Comparison of ENCODE assay signal across 9 cellular contexts in the genomic region with DNA sequence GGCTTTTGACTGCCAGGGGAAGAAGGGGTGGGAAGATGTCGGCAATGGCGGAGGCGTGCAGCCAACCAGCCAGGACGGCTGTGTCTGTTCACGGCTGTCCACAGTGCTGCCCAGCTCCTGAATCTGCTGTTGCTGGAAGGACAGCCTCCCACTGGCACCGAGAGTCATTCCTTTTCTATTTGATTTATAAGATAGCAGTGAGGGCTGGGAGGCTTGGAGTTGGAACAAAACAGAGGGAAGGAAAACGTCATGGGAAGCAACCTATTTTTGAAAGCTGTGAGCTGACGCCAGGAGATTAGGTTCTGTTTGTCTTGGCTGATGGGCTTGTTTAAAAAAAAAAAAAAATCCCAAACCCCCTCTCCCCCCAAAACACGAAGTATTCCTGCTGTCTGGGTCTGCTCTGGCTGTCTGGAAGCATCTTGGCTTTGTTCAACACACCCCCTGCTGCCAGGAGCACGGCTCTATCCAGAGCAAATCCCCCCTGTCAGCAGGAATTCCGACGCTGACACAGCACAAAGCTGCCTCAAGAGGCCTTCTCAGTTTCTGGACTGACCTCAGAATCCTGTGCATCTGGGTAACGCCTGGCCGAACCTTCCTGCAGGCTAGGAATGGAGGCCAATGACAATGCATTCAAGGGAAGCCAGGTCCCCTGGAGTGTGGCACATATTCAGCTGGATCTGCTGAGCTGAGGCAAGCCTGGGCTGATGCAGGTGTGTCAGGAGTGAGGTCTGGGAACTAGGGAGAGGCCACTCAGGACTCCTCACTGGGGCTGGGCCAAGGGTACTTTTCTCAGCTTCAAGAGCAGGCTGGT. TPM values are rescaled to one million over a fixed set of nuclear protein-coding genes. Genes with fewer than 3 reads are reported as not detected.
DNase-seq lines count a peak whose midpoint lies in the region; ATAC-seq, FAIRE-seq and TF ChIP-seq lines count a peak whose summit lies in the region.
"Had no signal": no experiment of that assay in that cellular context is flagged by ENCODE, and none has a peak within 500 bp of the region (broad histone marks: within the 10 kb centered on the region; RNA-seq: fewer than 3 reads in every experiment).

No MANE protein-coding gene starts in this region.

- ATAC-seq in omental fat pad (ENCODE audit: low FRiP score): peak; percentile 53
- no peak for ATAC-seq in HG03342 (IDR thresholded peaks at IDR 0.05; ENCODE audit: unreplicated experiment)
- ATAC-seq in HG03520 (IDR thresholded peaks at IDR 0.05; ENCODE audit: unreplicated experiment): no peak

- no peak overlapping the region for H3K4me3 ChIP-seq in AG09309 (ENCODE audit: control insufficient read depth, low read depth, low read length)

- TF ChIP-seq CTCF in AG09309 (IDR thresholded peaks at IDR 0.05; ENCODE audit: control insufficient read depth, insufficient read depth, low read depth, low read length, missing control alignments): no peak
- no peak for TF ChIP-seq CTCF in omental fat pad (IDR thresholded peaks at IDR 0.05)

- DNase-seq in AG09309 (ENCODE audit: low read depth): peak; percentile 46
- peak; percentile 22 for DNase-seq in RCC 7860 (ENCODE audit: low spot score)
- DNase-seq in frontal cortex (ENCODE audit: low spot score in 2 of 2): peak; percentile 19 to 65
- no peak for DNase-seq in omental fat pad (ENCODE audit: low spot score)
- DNase-seq in activated CD8-positive, alpha-beta memory T cell treated with anti-CD3 and anti-CD28 coated beads for 24 hours: no peak
- DNase-seq in activated naive CD4-positive, alpha-beta T cell (lab: John Stamatoyannopoulos, UW): no peak
- DNase-seq: GF-D8 had no signal

- FAIRE-seq in RCC 7860 (lab: Jason Lieb, UNC) (no peak), frontal cortex (lab: Jason Lieb, UNC) (no peak)

RNA-seq across cellular contexts. Expression of gene SREBF1, which starts 41.0 kb away (rescaled TPM):
- total RNA-seq in frontal cortex: 17.5 TPM
- 100 to 1,000 TPM in 1 of 4 donors, 10 to 100 TPM in 3; 18.5 to 118 (median 31.2) TPM for total RNA-seq in omental fat pad

Comparison
In these comparisons a context has a peak if more than half of its experiments do, and no peak if none do; other contexts are left out.
1. DNase-seq: peak in AG09309 (single experiment), RCC 7860 (single experiment) and frontal cortex (2 of 2); none in omental fat pad (single experiment), activated CD8-positive, alpha-beta memory T cell treated with anti-CD3 and anti-CD28 coated beads for 24 hours (single experiment) and activated naive CD4-positive, alpha-beta T cell (0 of 4).